8 cellular contexts compared by ENCODE assay signal in the genomic region with DNA sequence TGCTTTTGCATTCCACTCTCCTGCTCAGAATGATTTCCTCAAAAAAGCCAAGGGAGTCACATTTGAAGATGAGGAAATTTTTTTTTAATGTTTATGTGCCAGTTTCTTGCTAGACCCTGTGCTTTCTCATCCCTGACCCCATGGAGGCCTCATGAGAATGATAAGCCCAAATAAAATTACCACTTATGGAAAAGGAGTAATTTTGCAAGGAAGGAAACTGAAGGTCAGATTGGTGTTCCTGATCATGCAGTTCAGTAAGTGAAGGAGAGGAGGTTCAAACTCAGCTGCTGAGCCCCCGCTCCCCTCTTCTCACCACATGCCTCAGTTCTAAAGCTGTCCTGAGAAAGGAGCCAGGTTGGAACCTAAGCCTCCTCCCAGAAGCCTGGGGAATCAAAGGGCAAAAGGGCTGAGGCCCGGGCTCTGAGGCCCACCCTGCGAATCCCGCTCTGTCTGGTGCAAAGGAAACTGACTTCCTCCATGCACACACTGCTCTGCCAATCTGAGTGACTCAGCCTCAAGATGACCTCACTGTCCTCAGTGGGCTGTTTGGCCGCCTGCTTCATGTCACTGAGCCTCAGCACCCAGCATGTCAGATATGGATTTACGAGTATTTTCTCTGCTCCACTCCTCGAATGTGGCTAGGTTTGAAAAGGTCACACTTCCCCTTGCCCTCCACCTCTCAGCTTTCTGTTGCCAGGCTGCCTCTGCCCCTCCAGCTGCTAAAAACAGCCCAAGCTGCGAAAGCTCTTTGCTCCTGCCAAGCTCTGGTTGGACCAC. TPM values are rescaled to one million over a fixed set of nuclear protein-coding genes. Genes with fewer than 3 reads are reported as not detected.
DNase-seq lines count a peak whose midpoint lies in the region; ATAC-seq, FAIRE-seq and TF ChIP-seq lines count a peak whose summit lies in the region.

No MANE protein-coding gene starts in this region.

- H3K4me3 ChIP-seq in kidney (ENCODE audit: low read length in 2 of 2) (no peak overlapping the region), HAP-1 (no peak overlapping the region)

- peaks cover 0 to 2% (median 0%) of the 10 kb centered on the region in 5 experiments for H3K9me3 Mint-ChIP-seq in brain
- H3K9me3 Mint-ChIP-seq in stimulated activated naive B cell treated with anti-CD40 and anti-IgM and Interleukin-4, amounts not matched to agents 10 μg/mL and 1 μg/mL and 100 μg/mL, for 72 hours: no peaks in the 10 kb centered on the region

- in situ Hi-C loops in ACHN (cut with HindIII; ENCODE audit: low pct_ligation_motif_present, low pct_unique_long_range_greater_than_20kb, low sequenced_read_pairs): no loop called here
- in situ Hi-C loops in HAP-1 (cut with MboI; ENCODE audit: low sequenced_read_pairs): no loop called here

- H3K27ac Mint-ChIP-seq in brain: peak overlapping the region; percentile 24 to 93 (median 79)
- no peak overlapping the region for H3K27ac Mint-ChIP-seq in stimulated activated naive B cell treated with anti-CD40 and anti-IgM and Interleukin-4, amounts not matched to agents 10 μg/mL and 1 μg/mL and 100 μg/mL, for 72 hours

- H3K9ac ChIP-seq in kidney (ENCODE audit: low read length in 2 of 2): no peak overlapping the region

- no peak for TF ChIP-seq CTCF in brain (conservative IDR thresholded peaks at IDR 0.05)
- no peak for TF ChIP-seq CTCF in kidney (IDR thresholded peaks at IDR 0.05; ENCODE audit: borderline replicate concordance, extremely low read depth, insufficient read depth)

- peaks cover 56% of the 10 kb centered on the region for H3K4me1 Mint-ChIP-seq in brain
- peaks cover 8% of the 10 kb centered on the region in 2 donors for H3K4me1 Mint-ChIP-seq in stimulated activated naive B cell treated with anti-CD40 and anti-IgM and Interleukin-4, amounts not matched to agents 10 μg/mL and 1 μg/mL and 100 μg/mL, for 72 hours

- H3K27ac ChIP-seq in kidney (ENCODE audit: low read depth in 2 of 2, low read length in 2 of 2): peak overlapping the region; percentile 51 to 61

- DNase-seq in ACHN: peak; percentile 81
- DNase-seq in Kasumi-1 (lab: John Stamatoyannopoulos, UW): peak; percentile 59 to 70
- DNase-seq in kidney: peak; percentile 90
- no peak for DNase-seq in stimulated activated naive B cell treated with anti-CD40 and anti-IgM and Interleukin-4, amounts not matched to agents 10 μg/mL and 1 μg/mL and 100 μg/mL, for 72 hours
- DNase-seq in ecto neural progenitor cell (ENCODE audit: low spot score): no peak
- no peak for DNase-seq in HAP-1 (ENCODE audit: low spot score in 2 of 2)

- no peak overlapping the region for H3K4me3 Mint-ChIP-seq in brain
- no peak overlapping the region for H3K4me3 Mint-ChIP-seq in stimulated activated naive B cell treated with anti-CD40 and anti-IgM and Interleukin-4, amounts not matched to agents 10 μg/mL and 1 μg/mL and 100 μg/mL, for 72 hours

- H3K27me3 ChIP-seq in HAP-1 (ENCODE audit: low read depth): no peaks in the 10 kb centered on the region

- peaks cover 23 to 24% of the 10 kb centered on the region in 2 donors for H3K4me1 ChIP-seq in kidney (ENCODE audit: control insufficient read depth in 1 of 2, insufficient read depth in 1 of 2, low read depth in 1 of 2, low read length in 2 of 2)
- H3K4me1 ChIP-seq in HAP-1: no peaks in the 10 kb centered on the region

- FAIRE-seq in kidney (lab: Jason Lieb, UNC): no peak

- intact Hi-C loops in kidney (cut with DNase I): no loop called here

- H3K36me3 ChIP-seq in kidney (ENCODE audit: control insufficient read depth in 1 of 2, insufficient read depth in 2 of 2, low read length in 2 of 2): no peaks in the 10 kb centered on the region
- no peaks in the 10 kb centered on the region for H3K36me3 ChIP-seq in HAP-1 (replicated peaks)

- H3K36me3 Mint-ChIP-seq in brain: no peaks in the 10 kb centered on the region
- no peaks in the 10 kb centered on the region for H3K36me3 Mint-ChIP-seq in stimulated activated naive B cell treated with anti-CD40 and anti-IgM and Interleukin-4, amounts not matched to agents 10 μg/mL and 1 μg/mL and 100 μg/mL, for 72 hours

- H3K27me3 Mint-ChIP-seq in brain: no peaks in the 10 kb centered on the region
- no peaks in the 10 kb centered on the region for H3K27me3 Mint-ChIP-seq in stimulated activated naive B cell treated with anti-CD40 and anti-IgM and Interleukin-4, amounts not matched to agents 10 μg/mL and 1 μg/mL and 100 μg/mL, for 72 hours

- H3K9me3 ChIP-seq in kidney (ENCODE audit: control insufficient read depth in 1 of 2, low read length in 2 of 2): no peaks in the 10 kb centered on the region
- H3K9me3 ChIP-seq in HAP-1: no peaks in the 10 kb centered on the region

- peak; percentile 74 to 77 for ATAC-seq in stimulated activated naive B cell treated with anti-CD40 and anti-IgM and Interleukin-4, amounts not matched to agents 10 μg/mL and 1 μg/mL and 100 μg/mL, for 72 hours (replicated peaks)
- no peak for ATAC-seq in GM18873 (IDR thresholded peaks at IDR 0.05; ENCODE audit: low FRiP score, unreplicated experiment)

RNA-seq across cellular contexts. Expression of gene FLNB, which starts 56.9 kb away (rescaled TPM):
- 27.6 TPM for polyA plus RNA-seq in brain (ENCODE audit: insufficient read depth, low read depth, low replicate concordance)
- 216 TPM for total RNA-seq in kidney
- polyA plus RNA-seq in kidney (ENCODE audit: insufficient read depth, low read depth, low replicate concordance): 115 TPM

Comparison
In these comparisons a context has a peak if more than half of its experiments do, and no peak if none do; other contexts are left out.
1. DNase-seq: peak in ACHN (single experiment), Kasumi-1 (2 of 2) and kidney (single experiment); none in stimulated activated naive B cell treated with anti-CD40 and anti-IgM and Interleukin-4, amounts not matched to agents 10 μg/mL and 1 μg/mL and 100 μg/mL, for 72 hours (single experiment), ecto neural progenitor cell (single experiment) and HAP-1 (0 of 2).